ENCODE assay signal across 1 cellular context in the genomic region with DNA sequence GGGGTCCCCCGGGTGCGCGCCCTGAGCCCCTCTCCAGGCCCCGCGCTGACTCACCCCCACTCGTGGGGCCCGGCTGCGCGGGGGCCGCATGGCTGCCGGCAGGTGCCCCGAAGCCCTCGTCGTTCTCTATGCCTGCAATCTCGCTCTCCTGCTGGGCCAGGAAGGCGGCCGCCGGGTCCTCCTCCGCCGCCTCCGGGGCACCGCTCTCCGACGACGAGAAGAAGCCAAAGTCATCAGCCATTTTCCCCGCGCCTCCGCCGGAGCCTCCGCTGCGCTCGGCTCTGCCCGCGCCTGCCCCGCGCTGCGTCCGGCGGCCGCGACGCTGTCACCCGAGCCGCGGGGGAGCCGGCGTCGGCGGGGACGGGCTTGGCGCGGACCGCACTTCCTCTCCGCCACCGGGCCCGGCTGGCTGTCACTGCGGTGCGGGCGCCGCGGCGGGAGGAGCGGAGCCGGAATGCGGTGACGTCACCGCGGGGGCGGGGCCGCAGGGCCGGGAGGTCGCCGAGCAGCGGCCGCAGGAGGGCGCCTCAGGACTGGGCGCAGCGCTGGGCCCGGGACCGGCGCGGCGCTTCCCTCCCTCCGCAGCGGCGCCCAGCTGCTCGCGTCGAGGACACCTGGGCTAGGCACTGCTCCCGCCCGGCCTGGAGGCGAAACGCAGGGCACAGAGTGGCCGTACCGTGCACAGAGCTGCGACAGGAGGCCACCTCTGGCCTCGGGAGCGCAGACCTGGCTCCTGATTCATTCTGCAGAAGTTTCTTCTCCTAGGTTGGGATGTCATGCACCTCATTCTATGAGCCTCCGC.
TF ChIP-seq lines count a peak whose summit lies in the region.

A gene with protein sequence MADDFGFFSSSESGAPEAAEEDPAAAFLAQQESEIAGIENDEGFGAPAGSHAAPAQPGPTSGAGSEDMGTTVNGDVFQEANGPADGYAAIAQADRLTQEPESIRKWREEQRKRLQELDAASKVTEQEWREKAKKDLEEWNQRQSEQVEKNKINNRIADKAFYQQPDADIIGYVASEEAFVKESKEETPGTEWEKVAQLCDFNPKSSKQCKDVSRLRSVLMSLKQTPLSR (minus strand): TSS at position 417 of the 802 bp plus-strand sequence. CDS start 176 bp downstream, at position 241.

TF ChIP-seq in HepG2, 621 proteins besides CTCF, POLR2A, EP300 and RAD21 (continued from another document):
- TF ChIP-seq ZSCAN9 (CRISPR knock-in tag; IDR thresholded peaks at IDR 0.05; ENCODE audit: borderline replicate concordance) = no peak
- TF ChIP-seq RBFOX2 (IDR thresholded peaks at IDR 0.05; ENCODE audit: low read depth, low read length) = peak; percentile 68
- TF ChIP-seq PRPF4 (IDR thresholded peaks at IDR 0.05; ENCODE audit: low read depth, low read length, poor library complexity, severe bottlenecking) = no peak
- TF ChIP-seq, protein P1, sequence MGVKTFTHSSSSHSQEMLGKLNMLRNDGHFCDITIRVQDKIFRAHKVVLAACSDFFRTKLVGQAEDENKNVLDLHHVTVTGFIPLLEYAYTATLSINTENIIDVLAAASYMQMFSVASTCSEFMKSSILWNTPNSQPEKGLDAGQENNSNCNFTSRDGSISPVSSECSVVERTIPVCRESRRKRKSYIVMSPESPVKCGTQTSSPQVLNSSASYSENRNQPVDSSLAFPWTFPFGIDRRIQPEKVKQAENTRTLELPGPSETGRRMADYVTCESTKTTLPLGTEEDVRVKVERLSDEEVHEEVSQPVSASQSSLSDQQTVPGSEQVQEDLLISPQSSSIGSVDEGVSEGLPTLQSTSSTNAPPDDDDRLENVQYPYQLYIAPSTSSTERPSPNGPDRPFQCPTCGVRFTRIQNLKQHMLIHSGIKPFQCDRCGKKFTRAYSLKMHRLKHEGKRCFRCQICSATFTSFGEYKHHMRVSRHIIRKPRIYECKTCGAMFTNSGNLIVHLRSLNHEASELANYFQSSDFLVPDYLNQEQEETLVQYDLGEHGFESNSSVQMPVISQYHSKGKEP (CRISPR knock-in tag; IDR thresholded peaks at IDR 0.05) = no peak
- TF ChIP-seq, protein P2, sequence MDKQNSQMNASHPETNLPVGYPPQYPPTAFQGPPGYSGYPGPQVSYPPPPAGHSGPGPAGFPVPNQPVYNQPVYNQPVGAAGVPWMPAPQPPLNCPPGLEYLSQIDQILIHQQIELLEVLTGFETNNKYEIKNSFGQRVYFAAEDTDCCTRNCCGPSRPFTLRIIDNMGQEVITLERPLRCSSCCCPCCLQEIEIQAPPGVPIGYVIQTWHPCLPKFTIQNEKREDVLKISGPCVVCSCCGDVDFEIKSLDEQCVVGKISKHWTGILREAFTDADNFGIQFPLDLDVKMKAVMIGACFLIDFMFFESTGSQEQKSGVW (CRISPR knock-in tag; IDR thresholded peaks at IDR 0.05; ENCODE audit: borderline replicate concordance) = no peak
- TF ChIP-seq, protein P3, sequence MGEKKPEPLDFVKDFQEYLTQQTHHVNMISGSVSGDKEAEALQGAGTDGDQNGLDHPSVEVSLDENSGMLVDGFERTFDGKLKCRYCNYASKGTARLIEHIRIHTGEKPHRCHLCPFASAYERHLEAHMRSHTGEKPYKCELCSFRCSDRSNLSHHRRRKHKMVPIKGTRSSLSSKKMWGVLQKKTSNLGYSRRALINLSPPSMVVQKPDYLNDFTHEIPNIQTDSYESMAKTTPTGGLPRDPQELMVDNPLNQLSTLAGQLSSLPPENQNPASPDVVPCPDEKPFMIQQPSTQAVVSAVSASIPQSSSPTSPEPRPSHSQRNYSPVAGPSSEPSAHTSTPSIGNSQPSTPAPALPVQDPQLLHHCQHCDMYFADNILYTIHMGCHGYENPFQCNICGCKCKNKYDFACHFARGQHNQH (CRISPR knock-in tag; IDR thresholded peaks at IDR 0.05) = no peak
- TF ChIP-seq, protein P4, sequence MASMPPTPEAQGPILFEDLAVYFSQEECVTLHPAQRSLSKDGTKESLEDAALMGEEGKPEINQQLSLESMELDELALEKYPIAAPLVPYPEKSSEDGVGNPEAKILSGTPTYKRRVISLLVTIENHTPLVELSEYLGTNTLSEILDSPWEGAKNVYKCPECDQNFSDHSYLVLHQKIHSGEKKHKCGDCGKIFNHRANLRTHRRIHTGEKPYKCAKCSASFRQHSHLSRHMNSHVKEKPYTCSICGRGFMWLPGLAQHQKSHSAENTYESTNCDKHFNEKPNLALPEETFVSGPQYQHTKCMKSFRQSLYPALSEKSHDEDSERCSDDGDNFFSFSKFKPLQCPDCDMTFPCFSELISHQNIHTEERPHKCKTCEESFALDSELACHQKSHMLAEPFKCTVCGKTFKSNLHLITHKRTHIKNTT (CRISPR knock-in tag; IDR thresholded peaks at IDR 0.05) = no peak
- TF ChIP-seq, protein P5, sequence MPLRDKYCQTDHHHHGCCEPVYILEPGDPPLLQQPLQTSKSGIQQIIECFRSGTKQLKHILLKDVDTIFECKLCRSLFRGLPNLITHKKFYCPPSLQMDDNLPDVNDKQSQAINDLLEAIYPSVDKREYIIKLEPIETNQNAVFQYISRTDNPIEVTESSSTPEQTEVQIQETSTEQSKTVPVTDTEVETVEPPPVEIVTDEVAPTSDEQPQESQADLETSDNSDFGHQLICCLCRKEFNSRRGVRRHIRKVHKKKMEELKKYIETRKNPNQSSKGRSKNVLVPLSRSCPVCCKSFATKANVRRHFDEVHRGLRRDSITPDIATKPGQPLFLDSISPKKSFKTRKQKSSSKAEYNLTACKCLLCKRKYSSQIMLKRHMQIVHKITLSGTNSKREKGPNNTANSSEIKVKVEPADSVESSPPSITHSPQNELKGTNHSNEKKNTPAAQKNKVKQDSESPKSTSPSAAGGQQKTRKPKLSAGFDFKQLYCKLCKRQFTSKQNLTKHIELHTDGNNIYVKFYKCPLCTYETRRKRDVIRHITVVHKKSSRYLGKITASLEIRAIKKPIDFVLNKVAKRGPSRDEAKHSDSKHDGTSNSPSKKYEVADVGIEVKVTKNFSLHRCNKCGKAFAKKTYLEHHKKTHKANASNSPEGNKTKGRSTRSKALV (CRISPR knock-in tag; IDR thresholded peaks at IDR 0.05) = no peak
- TF ChIP-seq ZKSCAN1 (IDR thresholded peaks at IDR 0.05; ENCODE audit: low read length) = no peak
- TF ChIP-seq CEBPB (IDR thresholded peaks at IDR 0.05; ENCODE audit: borderline replicate concordance, low read depth, low read length) = no peak
- no peak for TF ChIP-seq ZNF367 (CRISPR knock-in tag; IDR thresholded peaks at IDR 0.05; ENCODE audit: borderline replicate concordance)
- TF ChIP-seq ZNF878 (CRISPR knock-in tag; IDR thresholded peaks at IDR 0.05) = no peak
- TF ChIP-seq REL (CRISPR knock-in tag; conservative IDR thresholded peaks at IDR 0.05) = 0 out of 2 replicates have a peak, but pooled peaks have one; percentile 34
- peak; percentile 82; the same call in 1 of the 2 replicates for TF ChIP-seq ZNF782 (CRISPR knock-in tag; IDR thresholded peaks at IDR 0.05; ENCODE audit: borderline replicate concordance)
- TF ChIP-seq FOXP1 (IDR thresholded peaks at IDR 0.05) = no peak
- TF ChIP-seq FOXP1 (CRISPR knock-in tag; IDR thresholded peaks at IDR 0.05) = no peak; the same call in 1 of the 2 replicates
- no peak for TF ChIP-seq RFX1 (IDR thresholded peaks at IDR 0.05)
- peak; percentile 79; the same call in 1 of the 2 replicates for TF ChIP-seq ZNF788 (CRISPR knock-in tag; IDR thresholded peaks at IDR 0.05; ENCODE audit: borderline replicate concordance)
- no peak for TF ChIP-seq AKAP8 (CRISPR knock-in tag; IDR thresholded peaks at IDR 0.05)
- peak; percentile 77; the same call in 1 of the 2 replicates for TF ChIP-seq KDM3A (CRISPR knock-in tag; IDR thresholded peaks at IDR 0.05; ENCODE audit: low read depth)
- 0 out of 2 replicates have a peak, but pooled peaks have one; percentile 51 for TF ChIP-seq RELA (CRISPR knock-in tag; IDR thresholded peaks at IDR 0.05)
- no peak for TF ChIP-seq CENPT (CRISPR knock-in tag; IDR thresholded peaks at IDR 0.05; ENCODE audit: low read depth)
- TF ChIP-seq ZNF558 (CRISPR knock-in tag; IDR thresholded peaks at IDR 0.05; ENCODE audit: borderline replicate concordance) = no peak
- no peak for TF ChIP-seq ZNF530 (CRISPR knock-in tag; IDR thresholded peaks at IDR 0.05; ENCODE audit: low read depth)
TF ChIP-seq in HepG2: peak in this region for 208.
